15 cellular contexts compared by ENCODE assay signal in genomic region chr13:101305981-101306411, GRCh38.
"Had no signal": no experiment of that assay in that cellular context is flagged by ENCODE, and none has a peak within 500 bp of the region (broad histone marks: within the 10 kb centered on the region; RNA-seq: fewer than 3 reads in every experiment).

No MANE protein-coding gene starts in this region.

- H3K9me3 ChIP-seq: esophagus muscularis mucosa, heart left ventricle, pancreas, testis, uterus had no signal

- H3K36me3 ChIP-seq: esophagus muscularis mucosa, heart left ventricle, left lung, pancreas, uterus had no signal

- DNase-seq: activated B cell treated with CpG ODN at 0.5 μM for 24 hours; activated CD4-positive, alpha-beta T cell treated with anti-CD3 and anti-CD28 coated beads, Interleukin-2, amount 10 ng/mL, durations not matched to agents 24 days and 14 days; activated naive CD4-positive, alpha-beta T cell treated with anti-CD3 and anti-CD28 coated beads, Interleukin-2, amount 10 ng/mL, durations not matched to agents 7 days and 5 days; amniotic stem cell; foreskin fibroblast; heart left ventricle; stimulated activated CD4-positive, alpha-beta T cell treated with anti-CD3 and anti-CD28 coated beads, Interleukin-15, amount 100 ng/mL, for 24 hours; stimulated activated CD4-positive, alpha-beta T cell treated with anti-CD3 and anti-CD28 coated beads, Interleukin-4, amount 100 ng/mL, for 24 hours; stimulated activated naive CD8-positive, alpha-beta T cell treated with anti-CD3 and anti-CD28 coated beads, Interleukin-15, amount 100 ng/mL, for 72 hours; testis; uterus had no signal

- H3K4me1 ChIP-seq: esophagus muscularis mucosa, left lung, pancreas, testis, uterus had no signal

- H3K27me3 ChIP-seq: dorsolateral prefrontal cortex, esophagus muscularis mucosa, heart left ventricle, left lung, pancreas, testis, uterus had no signal

- H3K27ac ChIP-seq: dorsolateral prefrontal cortex, esophagus muscularis mucosa, left lung, pancreas, testis, uterus had no signal

- ATAC-seq: heart left ventricle; left lung; pancreas; stimulated activated naive CD8-positive, alpha-beta T cell treated with anti-CD3 and anti-CD28 coated beads, Interleukin-15, amount 100 ng/mL, for 72 hours had no signal

- H3K4me3 ChIP-seq: dorsolateral prefrontal cortex, esophagus muscularis mucosa, heart left ventricle, left lung, pancreas, testis, uterus had no signal
